8 cellular contexts compared by ENCODE assay signal in the genomic region with DNA sequence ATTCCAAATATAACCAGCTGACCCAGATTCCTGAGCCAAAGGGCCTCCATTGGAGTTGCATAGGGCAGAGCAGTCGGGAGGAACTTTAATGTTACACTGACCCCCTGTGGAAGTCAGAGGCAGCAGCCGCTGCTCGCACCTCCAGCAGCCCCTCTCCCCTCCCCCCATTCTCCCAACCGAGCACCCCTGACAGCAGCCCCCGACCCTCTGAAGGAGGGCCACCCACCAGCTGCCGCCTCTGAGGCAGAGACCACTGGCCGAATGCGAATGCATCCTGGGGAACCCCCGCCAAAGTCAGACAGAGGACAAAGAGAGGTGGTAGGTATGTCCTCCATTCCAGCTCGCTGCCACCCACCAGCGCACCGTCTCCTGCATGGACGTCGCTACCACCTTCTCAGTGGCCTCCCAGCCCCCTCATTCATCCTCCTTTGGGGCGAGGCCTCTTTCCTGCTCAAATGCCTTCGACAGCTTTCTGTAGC.
DNase-seq lines count a peak whose midpoint lies in the region; ATAC-seq and TF ChIP-seq lines count a peak whose summit lies in the region.

No MANE protein-coding gene starts in this region.

- H3K27ac ChIP-seq in adrenal gland: no peak overlapping the region

- no peaks in the 10 kb centered on the region for H3K9me3 ChIP-seq in adrenal gland (replicated peaks in 1 of 3)

- no peak for TF ChIP-seq POLR2A in adrenal gland (IDR thresholded peaks at IDR 0.05)

- TF ChIP-seq CTCF in GM12875 (IDR thresholded peaks at IDR 0.05; ENCODE audit: borderline replicate concordance, insufficient read depth, low read depth, low read length) (peak; percentile 70), adrenal gland (IDR thresholded peaks at IDR 0.05) (peak; percentile 50 to 77 (median 72))

- intact Hi-C loops in adrenal gland (cut with DNase I): loop anchor here in 1 of 2 donors (2.0 to 5.0 kb wide), 2 partner anchors 387 to 790 kb away; no protein-coding TSS in a partner anchor

- DNase-seq in AG08396 (ENCODE audit: low spot score): peak; percentile 78
- DNase-seq in NCI-H1105 treated with DMSO at 0.1 percent for 48 hours (lab: John Stamatoyannopoulos, UW): peak; percentile 23
- DNase-seq in adrenal gland: peak; percentile 42 to 67 (median 48)
- DNase-seq in iPS DF 19.7 (ENCODE audit: low read depth, low spot score): peak; percentile 59
- peak; percentile 25 for DNase-seq in stimulated activated naive CD8-positive, alpha-beta T cell treated with anti-CD3 and anti-CD28 coated beads, Interleukin-15, Interleukin-2, amounts not matched to agents 100 U/mL and 50 U/mL, for 24 hours

- H3K4me3 ChIP-seq in GM12875 (ENCODE audit: low read depth, low read length): no peak overlapping the region
- no peak overlapping the region for H3K4me3 ChIP-seq in adrenal gland

- WGBS in adrenal gland, 4 donors: 18 to 27% (median 22%) methylated on average over 13 to 16 of the region's 16 CpGs

- no peaks in the 10 kb centered on the region for H3K36me3 ChIP-seq in adrenal gland (replicated peaks in 1 of 2)

- peaks cover 0 to 9% of the 10 kb centered on the region in 2 donors for H3K4me1 ChIP-seq in adrenal gland (replicated peaks in 1 of 2)

- no peak for ATAC-seq in stimulated activated naive CD8-positive, alpha-beta T cell treated with anti-CD3 and anti-CD28 coated beads, Interleukin-15, Interleukin-2, amounts not matched to agents 100 U/mL and 50 U/mL, for 24 hours
- ATAC-seq in GM21529 (IDR thresholded peaks at IDR 0.05; ENCODE audit: unreplicated experiment) (no peak), HG03520 (IDR thresholded peaks at IDR 0.05; ENCODE audit: unreplicated experiment) (no peak)

- H3K27me3 ChIP-seq in adrenal gland: no peaks in the 10 kb centered on the region

Comparison
In these comparisons a context has a peak if more than half of its experiments do, and no peak if none do; other contexts are left out.
1. DNase-seq: peak in every context shown above with its lines; median percentile 78 in AG08396; 59 in iPS DF 19.7; 48 in adrenal gland; 25 in stimulated activated naive CD8-positive, alpha-beta T cell treated with anti-CD3 and anti-CD28 coated beads, Interleukin-15, Interleukin-2, amounts not matched to agents 100 U/mL and 50 U/mL, for 24 hours; 23 in NCI-H1105 treated with DMSO at 0.1 percent for 48 hours.